Comparison of ENCODE assay signal across 20 cellular contexts in the genomic region with DNA sequence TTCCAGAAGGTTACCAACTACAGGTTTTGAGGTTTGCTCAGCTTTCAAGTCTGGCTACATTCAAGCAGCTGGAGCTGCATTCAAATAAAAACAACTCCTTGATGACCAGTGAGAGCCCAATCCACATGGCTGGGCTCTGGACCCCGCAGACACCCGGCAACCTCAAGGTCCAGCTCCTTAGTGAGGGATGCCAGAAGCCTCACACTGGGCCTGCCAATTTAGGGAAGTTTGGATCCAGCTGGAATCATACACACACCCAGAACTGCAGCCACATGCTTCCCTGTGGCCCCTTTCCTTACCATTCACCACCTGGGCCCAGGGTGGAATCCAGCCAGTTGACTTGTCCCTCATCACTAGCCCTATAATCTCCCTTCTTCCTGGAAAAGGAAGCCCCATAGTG.
"Had no signal": no experiment of that assay in that cellular context is flagged by ENCODE, and none has a peak within 500 bp of the region (broad histone marks: within the 10 kb centered on the region; RNA-seq: fewer than 3 reads in every experiment).

No MANE protein-coding gene starts in this region.

- ATAC-seq: Panc1, PC-3 had no signal

- H3K4me3 ChIP-seq: SJSA1, SK-N-MC had no signal

- H3K36me3 ChIP-seq: SJSA1 had no signal

- H3K4me1 ChIP-seq: SJSA1 had no signal

- H3K27ac ChIP-seq: RWPE1, SJSA1, SK-N-MC had no signal

- DNase-seq: KBM-7; NCI-H1092; NCI-H1105 treated with DMSO at 0.1 percent for 48 hours; NCI-H1417 treated with DMSO at 0.1 percent for 48 hours; NCI-H146; NCI-H1694 treated with DMSO at 0.1 percent for 48 hours; NCI-H1930; NCI-H2081 treated with DMSO at 0.1 percent for 48 hours; NCI-H2171 treated with DMSO at 0.1 percent for 48 hours; NCI-H345; NCI-H524; NCI-H526 treated with DMSO at 0.1 percent for 48 hours; NCI-H748 treated with DMSO at 0.1 percent for 48 hours; NK-92 treated with Interleukin-12 subunit alpha and Interleukin-12 subunit beta, amount 100 ng/mL, for 24 hours; PC-3; SIG-M5 had no signal

- H3K9me3 ChIP-seq: SJSA1 had no signal
